In genomic region chr18:50507120-50507590, GRCh38 we compare ENCODE assay signal across 8 cellular contexts. TPM values are rescaled to one million over a fixed set of nuclear protein-coding genes. Genes with fewer than 3 reads are reported as not detected.
DNase-seq lines count a peak whose midpoint lies in the region; ATAC-seq and TF ChIP-seq lines count a peak whose summit lies in the region.

No MANE protein-coding gene starts in this region.

- intact Hi-C loops in ascending aorta (cut with DNase I) (loop anchor here (1.0 kb wide), 1 partner anchor 277 kb away; no protein-coding TSS in a partner anchor), thyroid gland (cut with DNase I) (loop anchor here (5.0 kb wide), 1 partner anchor 280 kb away; no protein-coding TSS in a partner anchor)

- ATAC-seq in GM19467 (IDR thresholded peaks at IDR 0.05; ENCODE audit: unreplicated experiment) (no peak), HG03025 (IDR thresholded peaks at IDR 0.05; ENCODE audit: low FRiP score, unreplicated experiment) (no peak)

- no peak for TF ChIP-seq POLR2A in thyroid gland (IDR thresholded peaks at IDR 0.05)

- H3K4me1 ChIP-seq in ascending aorta (no peaks in the 10 kb centered on the region), thyroid gland (peaks cover 6 to 9% of the 10 kb centered on the region in 2 donors)

- no peaks in the 10 kb centered on the region for H3K27me3 ChIP-seq in ascending aorta
- no peaks in the 10 kb centered on the region for H3K27me3 ChIP-seq in thyroid gland

- WGBS in thyroid gland, 2 donors: 26 to 32% methylated on average over 4 of the region's 4 CpGs

- peak; percentile 46 for DNase-seq in Daoy (ENCODE audit: low read depth)
- DNase-seq in NAMALWA (ENCODE audit: low spot score): peak; percentile 52
- DNase-seq in ascending aorta (ENCODE audit: low spot score in 2 of 2): no peak
- peak; percentile 88 for DNase-seq in iPS-NIHi7 (ENCODE audit: extremely low spot score)
- peak; percentile 72 to 74 for DNase-seq in thyroid gland
- no peak for DNase-seq in activated CD4-positive, CD25-positive, alpha-beta regulatory T cell (lab: John Stamatoyannopoulos, UW)

- H3K9me3 ChIP-seq in ascending aorta: no peaks in the 10 kb centered on the region
- H3K9me3 ChIP-seq in thyroid gland: no peaks in the 10 kb centered on the region

- H3K36me3 ChIP-seq in ascending aorta (no peaks in the 10 kb centered on the region), thyroid gland (no peaks in the 10 kb centered on the region)

- TF ChIP-seq CTCF in ascending aorta (IDR thresholded peaks at IDR 0.05) (peak; percentile 27 to 64 (median 47)), thyroid gland (IDR thresholded peaks at IDR 0.05) (peak in 5 of 6 experiments; percentile 56 to 91 (median 84))

- no peak overlapping the region for H3K27ac ChIP-seq in ascending aorta
- H3K27ac ChIP-seq in thyroid gland: no peak overlapping the region

- H3K4me3 ChIP-seq in ascending aorta: no peak overlapping the region
- H3K4me3 ChIP-seq in thyroid gland (replicated peaks in 1 of 3): no peak overlapping the region

RNA-seq across cellular contexts. Expression of gene MAPK4, which starts 52.7 kb away (rescaled TPM):
- 0.17 TPM in 1 of 2 replicates, not detected in the other for total RNA-seq in Daoy (2014; rRNA removed; shearing (Covaris generic))
- total RNA-seq in ascending aorta: 1.2 TPM
- 10 to 100 TPM in 3 of 4 donors, 1 to 10 TPM in 1; 3.5 to 17.9 (median 11.4) TPM for total RNA-seq in thyroid gland

Comparison
In these comparisons a context has a peak if more than half of its experiments do, and no peak if none do; other contexts are left out.
1. DNase-seq: peak in Daoy (single experiment), NAMALWA (single experiment), iPS-NIHi7 (single experiment) and thyroid gland (2 of 2); none in ascending aorta (0 of 2) and activated CD4-positive, CD25-positive, alpha-beta regulatory T cell (0 of 4).